7 cellular contexts compared by ENCODE assay signal in genomic region chr17:27569257-27569722, GRCh38.
DNase-seq lines count a peak whose midpoint lies in the region; ATAC-seq and TF ChIP-seq lines count a peak whose summit lies in the region.

No MANE protein-coding gene starts in this region.

- ATAC-seq in esophagus mucosa = peak; percentile 42

- DNase-seq in HUDEP-2 (lab: John Stamatoyannopoulos, UW; ENCODE audit: unreplicated experiment in 76 of 76) (peak in 73 of 76 experiments; percentile 31 to 91 (median 73)), retina (peak; percentile 22), NCI-H1105 treated with DMSO at 0.1 percent for 48 hours (lab: John Stamatoyannopoulos, UW) (no peak), NCI-H446 treated with DMSO at 0.1 percent for 48 hours (lab: John Stamatoyannopoulos, UW) (no peak)
- DNase-seq in activated CD4-positive, alpha-beta T cell treated with anti-CD3 and anti-CD28 coated beads, Interleukin-2, amount 50 U/mL, for 48 hours = peak; percentile 64 to 75

- peak; percentile 79 for TF ChIP-seq CTCF in GM12874 (IDR thresholded peaks at IDR 0.05; ENCODE audit: insufficient read depth, low read depth, low read length)

Comparison
In these comparisons a context has a peak if more than half of its experiments do, and no peak if none do; other contexts are left out.
1. DNase-seq: peak in HUDEP-2 (73 of 76), activated CD4-positive, alpha-beta T cell treated with anti-CD3 and anti-CD28 coated beads, Interleukin-2, amount 50 U/mL, for 48 hours (2 of 2) and retina (single experiment); none in NCI-H1105 treated with DMSO at 0.1 percent for 48 hours (single experiment) and NCI-H446 treated with DMSO at 0.1 percent for 48 hours (single experiment).